14 cellular contexts compared by ENCODE assay signal in the genomic region with DNA sequence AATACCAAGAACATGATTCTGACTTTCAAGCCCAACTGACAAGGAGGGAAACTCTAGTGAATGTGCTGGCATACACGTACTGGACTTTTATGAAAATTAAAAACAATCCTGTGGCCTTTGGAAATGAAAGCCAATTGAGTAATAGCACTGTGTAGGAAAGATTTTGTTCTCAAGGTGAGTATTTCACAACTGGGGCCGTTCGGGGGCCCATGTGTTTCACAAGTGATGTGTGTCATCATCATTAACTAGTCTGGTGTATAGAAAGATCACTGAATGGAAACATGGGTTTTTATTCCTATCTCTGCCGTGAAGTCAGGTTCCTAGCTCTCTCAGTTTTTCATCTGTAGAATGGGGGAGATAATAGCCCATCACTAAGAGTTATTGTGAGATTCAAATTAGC.
DNase-seq lines count a peak whose midpoint lies in the region; ATAC-seq and TF ChIP-seq lines count a peak whose summit lies in the region.
"Had no signal": no experiment of that assay in that cellular context is flagged by ENCODE, and none has a peak within 500 bp of the region (broad histone marks: within the 10 kb centered on the region; RNA-seq: fewer than 3 reads in every experiment).

No MANE protein-coding gene starts in this region.

- H3K27me3 ChIP-seq in right cardiac atrium (ENCODE audit: control insufficient read depth, insufficient read depth): no peaks in the 10 kb centered on the region
- no peaks in the 10 kb centered on the region for H3K27me3 ChIP-seq in thoracic aorta (replicated peaks; ENCODE audit: insufficient read depth)
- H3K27me3 ChIP-seq: upper lobe of left lung had no signal

- H3K36me3 Mint-ChIP-seq in activated T-cell treated with anti-CD3 and anti-CD28 coated beads, Interleukin-2, amount 50 U/mL, for 72 hours (ENCODE audit: insufficient read depth in 2 of 2): no peaks in the 10 kb centered on the region
- H3K36me3 Mint-ChIP-seq: activated naive CD8-positive, alpha-beta T cell; natural killer cell had no signal

- H3K27ac ChIP-seq in right cardiac atrium (ENCODE audit: low read length): no peak overlapping the region
- peak overlapping the region; percentile 37 to 39 for H3K27ac ChIP-seq in thoracic aorta

- intact Hi-C loops in right cardiac atrium (cut with DNase I): no loop called here

- WGBS in right cardiac atrium: 65% methylated on average over 4 of the region's 4 CpGs

- H3K36me3 ChIP-seq in thoracic aorta: no peaks in the 10 kb centered on the region
- H3K36me3 ChIP-seq: upper lobe of left lung had no signal

- no peak overlapping the region for H3K4me3 Mint-ChIP-seq in activated T-cell treated with anti-CD3 and anti-CD28 coated beads, Interleukin-2, amount 50 U/mL, for 72 hours
- H3K4me3 Mint-ChIP-seq: activated naive CD8-positive, alpha-beta T cell; natural killer cell had no signal

- ATAC-seq in activated T-cell treated with anti-CD3 and anti-CD28 coated beads, Interleukin-2, amount 50 U/mL, for 72 hours (replicated peaks in 1 of 2): peak; percentile 38 to 47
- ATAC-seq in right cardiac atrium (peak; percentile 42 to 65), thoracic aorta (ENCODE audit: insufficient number of reproducible peaks, low FRiP score, low read depth) (peak; percentile 34), GM18858 (IDR thresholded peaks at IDR 0.05; ENCODE audit: unreplicated experiment) (no peak)
- ATAC-seq: natural killer cell, PC-3 had no signal

- H3K27me3 Mint-ChIP-seq in activated T-cell treated with anti-CD3 and anti-CD28 coated beads, Interleukin-2, amount 50 U/mL, for 72 hours (ENCODE audit: low read depth): no peaks in the 10 kb centered on the region
- H3K27me3 Mint-ChIP-seq: activated naive CD8-positive, alpha-beta T cell had no signal

- peaks cover 13% of the 10 kb centered on the region for H3K4me1 Mint-ChIP-seq in activated T-cell treated with anti-CD3 and anti-CD28 coated beads, Interleukin-2, amount 50 U/mL, for 72 hours (ENCODE audit: low read depth)
- H3K4me1 Mint-ChIP-seq: natural killer cell had no signal

- DNase-seq in activated T-cell treated with anti-CD3 and anti-CD28 coated beads, Interleukin-2, amount 50 U/mL, for 48 hours: peak; percentile 25 to 35
- no peak for DNase-seq in activated T-cell treated with anti-CD3 and anti-CD28 coated beads for 4 hours
- DNase-seq in activated T-cell treated with anti-CD3 and anti-CD28 coated beads, Interleukin-2, amount 50 U/mL, for 72 hours: peak in 1 of 2 donors; percentile 5
- DNase-seq in right cardiac atrium: peak in 2 of 3 donors; percentile 60 to 75
- DNase-seq in thoracic aorta (ENCODE audit: low spot score): no peak
- no peak for DNase-seq in mesenteric fat pad (ENCODE audit: low spot score)
- no peak for DNase-seq in NCI-H345 (lab: John Stamatoyannopoulos, UW)
- DNase-seq: C1 segment of cervical spinal cord; natural killer cell; stimulated activated CD4-positive, alpha-beta T cell treated with anti-CD3 and anti-CD28 coated beads, Interleukin-2, amount 100 ng/mL, for 48 hours had no signal

- H3K4me3 ChIP-seq in right cardiac atrium (ENCODE audit: low read length): no peak overlapping the region
- no peak overlapping the region for H3K4me3 ChIP-seq in thoracic aorta
- H3K4me3 ChIP-seq: upper lobe of left lung had no signal

- TF ChIP-seq CTCF in thoracic aorta (IDR thresholded peaks at IDR 0.05): no peak

- no peaks in the 10 kb centered on the region for H3K9me3 ChIP-seq in right cardiac atrium (ENCODE audit: control insufficient read depth, low read length)
- H3K9me3 ChIP-seq in thoracic aorta: no peaks in the 10 kb centered on the region
- H3K9me3 ChIP-seq: upper lobe of left lung had no signal

- H3K4me1 ChIP-seq in right cardiac atrium (ENCODE audit: control insufficient read depth, insufficient read depth, low read length) (no peaks in the 10 kb centered on the region), thoracic aorta (ENCODE audit: control insufficient read depth in 1 of 2, low read depth in 2 of 2) (peaks cover 11 to 41% of the 10 kb centered on the region in 2 donors)

- H3K9me3 Mint-ChIP-seq in activated T-cell treated with anti-CD3 and anti-CD28 coated beads, Interleukin-2, amount 50 U/mL, for 72 hours: peaks cover 0 to 1% of the 10 kb centered on the region in 2 donors

- H3K27ac Mint-ChIP-seq in activated T-cell treated with anti-CD3 and anti-CD28 coated beads, Interleukin-2, amount 50 U/mL, for 72 hours: peak overlapping the region; percentile 40
- H3K27ac Mint-ChIP-seq: activated naive CD8-positive, alpha-beta T cell; natural killer cell had no signal

Comparison
In these comparisons a context has a peak if more than half of its experiments do, and no peak if none do; other contexts are left out.
1. DNase-seq: peak in activated T-cell treated with anti-CD3 and anti-CD28 coated beads, Interleukin-2, amount 50 U/mL, for 48 hours (2 of 2) and right cardiac atrium (2 of 3); none in activated T-cell treated with anti-CD3 and anti-CD28 coated beads for 4 hours (single experiment), thoracic aorta (single experiment), mesenteric fat pad (single experiment) and NCI-H345 (single experiment).